Comparison of ENCODE assay signal across 24 cellular contexts in the genomic region with DNA sequence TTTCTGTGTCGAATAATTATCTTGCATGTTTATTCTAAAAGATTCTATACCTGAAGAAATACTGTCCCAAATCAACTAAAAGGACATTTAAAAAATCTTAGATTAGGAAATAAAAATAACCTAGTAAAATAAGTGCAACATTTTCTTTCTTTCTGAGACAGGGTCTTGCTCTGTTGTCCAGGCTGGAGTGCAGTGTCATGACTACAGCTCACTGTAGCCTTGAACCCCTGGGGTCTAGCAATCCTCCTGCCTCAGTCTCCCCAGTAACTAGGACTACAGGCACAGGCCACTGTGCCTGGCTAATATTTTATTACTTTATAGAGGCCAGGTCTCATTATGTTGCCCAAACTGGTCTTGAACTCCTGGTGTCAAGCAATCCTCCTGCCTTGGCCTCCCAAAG.
"Had no signal": no experiment of that assay in that cellular context is flagged by ENCODE, and none has a peak within 500 bp of the region (broad histone marks: within the 10 kb centered on the region; RNA-seq: fewer than 3 reads in every experiment).

No MANE protein-coding gene starts in this region.

- H3K4me1 ChIP-seq: colonic mucosa, prostate gland, testis had no signal

- H3K9me3 ChIP-seq: colonic mucosa, mucosa of descending colon, prostate gland, right atrium auricular region, testis, tibial artery had no signal

- H3K27me3 Mint-ChIP-seq: central memory CD8-positive, alpha-beta T cell; dendritic cell treated with granulocyte-macrophage colony-stimulating factor and Interleukin-4, amounts not matched to agents 40 ng/mL and 50 ng/mL, for 4 days; memory B cell; naive B cell; stimulated activated memory B cell treated with anti-CD40 and anti-IgM and Interleukin-4, amounts not matched to agents 10 μg/mL and 1 μg/mL and 100 μg/mL, for 72 hours; type B pancreatic cell had no signal

- H3K4me3 ChIP-seq: colonic mucosa, hepatocyte, lung, mucosa of descending colon, prostate gland, right atrium auricular region, skin epidermis, spleen, testis, tibial artery had no signal

- H3K9me3 Mint-ChIP-seq: type B pancreatic cell had no signal

- H3K36me3 ChIP-seq: prostate gland had no signal

- ATAC-seq: mucosa of descending colon; stimulated activated memory B cell treated with anti-CD40 and anti-IgM and Interleukin-4, amounts not matched to agents 10 μg/mL and 1 μg/mL and 100 μg/mL, for 72 hours; stimulated activated naive CD8-positive, alpha-beta T cell treated with anti-CD3 and anti-CD28 coated beads, Interleukin-15, Interleukin-2, amounts not matched to agents 100 U/mL and 50 U/mL, for 24 hours had no signal

- H3K27me3 ChIP-seq: colonic mucosa, hepatocyte, right atrium auricular region, spleen, testis, tibial artery had no signal

- H3K27ac ChIP-seq: colonic mucosa, hepatocyte, prostate gland, skin epidermis, tibial artery had no signal

- H3K27ac Mint-ChIP-seq: dendritic cell treated with granulocyte-macrophage colony-stimulating factor and Interleukin-4, amounts not matched to agents 40 ng/mL and 50 ng/mL, for 4 days; memory B cell; nephron progenitor cell; stimulated activated memory B cell treated with anti-CD40 and anti-IgM and Interleukin-4, amounts not matched to agents 10 μg/mL and 1 μg/mL and 100 μg/mL, for 72 hours; type B pancreatic cell had no signal

- H3K4me1 Mint-ChIP-seq: central memory CD8-positive, alpha-beta T cell; nephron progenitor cell had no signal

- H3K4me3 Mint-ChIP-seq: central memory CD8-positive, alpha-beta T cell; dendritic cell treated with granulocyte-macrophage colony-stimulating factor and Interleukin-4, amounts not matched to agents 40 ng/mL and 50 ng/mL, for 4 days; memory B cell; naive B cell; nephron progenitor cell; stimulated activated memory B cell treated with anti-CD40 and anti-IgM and Interleukin-4, amounts not matched to agents 10 μg/mL and 1 μg/mL and 100 μg/mL, for 72 hours; type B pancreatic cell had no signal

- DNase-seq: colonic mucosa; effector CD8-positive, alpha-beta T cell; kidney; left ventricle myocardium superior; mucosa of descending colon; naive B cell; nephron progenitor cell; nucleus accumbens; spleen; stimulated activated CD4-positive, alpha-beta T cell treated with anti-CD3 and anti-CD28 coated beads, Interleukin-4, amount 100 ng/mL, for 4 hours; stimulated activated naive CD8-positive, alpha-beta T cell treated with anti-CD3 and anti-CD28 coated beads, Interleukin-15, Interleukin-2, amounts not matched to agents 100 U/mL and 50 U/mL, for 24 hours; substantia nigra; testis; tibial artery had no signal
